8 cellular contexts compared by ENCODE assay signal in genomic region chr3:195522254-195523023, GRCh38.
DNase-seq lines count a peak whose midpoint lies in the region; ATAC-seq and TF ChIP-seq lines count a peak whose summit lies in the region.

No MANE protein-coding gene starts in this region.

- H3K4me3 ChIP-seq in fibroblast of mammary gland (ENCODE audit: control insufficient read depth, low read depth, low read length) (no peak overlapping the region), retinal pigment epithelial cell (ENCODE audit: low read length) (no peak overlapping the region)

- TF ChIP-seq CTCF in fibroblast of mammary gland (conservative IDR thresholded peaks at IDR 0.05; ENCODE audit: control insufficient read depth, insufficient read depth, low read depth, low read length): peak; percentile 48
- peak; percentile 47 for TF ChIP-seq CTCF in retinal pigment epithelial cell (conservative IDR thresholded peaks at IDR 0.05; ENCODE audit: low read depth, low read length)

- ATAC-seq in HG03442 (IDR thresholded peaks at IDR 0.05; ENCODE audit: unreplicated experiment): no peak

- DNase-seq in activated T-cell treated with anti-CD3 and anti-CD28 coated beads for 1 hour (ENCODE audit: low read depth) (peak; percentile 35), LoVo (ENCODE audit: low spot score) (peak; percentile 46), SW480 (ENCODE audit: low spot score) (peak; percentile 38), fibroblast of mammary gland (ENCODE audit: low read depth) (peak; percentile 55), retinal pigment epithelial cell (ENCODE audit: low read depth) (no peak)
- DNase-seq in activated T-cell treated with anti-CD3 and anti-CD28 coated beads, Interleukin-2, amount 50 U/mL, for 48 hours: no peak
- DNase-seq in activated CD4-positive, CD25-positive, alpha-beta regulatory T cell (lab: John Stamatoyannopoulos, UW): no peak

Comparison
In these comparisons a context has a peak if more than half of its experiments do, and no peak if none do; other contexts are left out.
1. DNase-seq: peak in activated T-cell treated with anti-CD3 and anti-CD28 coated beads for 1 hour (single experiment), LoVo (single experiment), SW480 (single experiment) and fibroblast of mammary gland (single experiment); none in activated T-cell treated with anti-CD3 and anti-CD28 coated beads, Interleukin-2, amount 50 U/mL, for 48 hours (0 of 2), retinal pigment epithelial cell (single experiment) and activated CD4-positive, CD25-positive, alpha-beta regulatory T cell (0 of 4).